Comparison of ENCODE assay signal across 12 cellular contexts in genomic region chr17:49055181-49055927, GRCh38. TPM values are rescaled to one million over a fixed set of nuclear protein-coding genes. Genes with fewer than 3 reads are reported as not detected.
"Had no signal": no experiment of that assay in that cellular context is flagged by ENCODE, and none has a peak within 500 bp of the region (broad histone marks: within the 10 kb centered on the region; RNA-seq: fewer than 3 reads in every experiment).

No MANE protein-coding gene starts in this region.

- H3K27me3 ChIP-seq: brain microvascular endothelial cell, vagina had no signal

- H3K9me3 ChIP-seq: esophagus muscularis mucosa, tibial artery, vagina had no signal

- H3K36me3 ChIP-seq: esophagus muscularis mucosa, tibial artery, vagina had no signal

- H3K27ac ChIP-seq: brain microvascular endothelial cell, dorsolateral prefrontal cortex, esophagus muscularis mucosa, skin epidermis, tibial artery, vagina had no signal

- H3K4me3 ChIP-seq: dorsolateral prefrontal cortex, esophagus muscularis mucosa, skin epidermis, tibial artery, vagina had no signal

- H3K36me3 Mint-ChIP-seq: activated CD8-positive, alpha-beta memory T cell treated with anti-CD3 and anti-CD28 coated beads, Interleukin-2, amount 10 ng/mL, durations not matched to agents 7 days and 5 days; activated naive CD8-positive, alpha-beta T cell had no signal

- H3K9me3 Mint-ChIP-seq: activated T-cell treated with anti-CD3 and anti-CD28 coated beads, Interleukin-2, amount 50 U/mL, for 24 hours had no signal

- H3K27ac Mint-ChIP-seq: activated CD8-positive, alpha-beta memory T cell treated with anti-CD3 and anti-CD28 coated beads, Interleukin-2, amount 10 ng/mL, durations not matched to agents 7 days and 5 days; activated naive CD8-positive, alpha-beta T cell; activated T-cell treated with anti-CD3 and anti-CD28 coated beads, Interleukin-2, amount 50 U/mL, for 24 hours had no signal

- H3K4me1 ChIP-seq: esophagus muscularis mucosa, tibial artery, vagina had no signal

- H3K4me3 Mint-ChIP-seq: activated CD8-positive, alpha-beta memory T cell treated with anti-CD3 and anti-CD28 coated beads, Interleukin-2, amount 10 ng/mL, durations not matched to agents 7 days and 5 days; activated naive CD8-positive, alpha-beta T cell; activated T-cell treated with anti-CD3 and anti-CD28 coated beads, Interleukin-2, amount 50 U/mL, for 24 hours had no signal

- DNase-seq: activated CD4-positive, CD25-positive, alpha-beta regulatory T cell treated with anti-CD3 and anti-CD28 coated beads, Interleukin-2, amount 50 U/mL, for 72 hours; activated CD8-positive, alpha-beta memory T cell treated with anti-CD3 and anti-CD28 coated beads, Interleukin-2, amount 10 ng/mL, durations not matched to agents 7 days and 5 days; activated effector memory CD4-positive, alpha-beta T cell treated with anti-CD3 and anti-CD28 coated beads, Interleukin-2, amount 50 U/mL, for 16 hours; activated T-cell treated with anti-CD3 and anti-CD28 coated beads, Interleukin-2, amount 50 U/mL, for 24 hours; amygdala; brain microvascular endothelial cell; dorsolateral prefrontal cortex; tibial artery had no signal

RNA-seq across cellular contexts. Expression of gene IGF2BP1, which starts 58.2 kb away (rescaled TPM):
- total RNA-seq: activated CD8-positive, alpha-beta memory T cell treated with anti-CD3 and anti-CD28 coated beads, Interleukin-2, amount 10 ng/mL, durations not matched to agents 7 days and 5 days; dorsolateral prefrontal cortex; esophagus muscularis mucosa; vagina had no signal
